In the genomic region with DNA sequence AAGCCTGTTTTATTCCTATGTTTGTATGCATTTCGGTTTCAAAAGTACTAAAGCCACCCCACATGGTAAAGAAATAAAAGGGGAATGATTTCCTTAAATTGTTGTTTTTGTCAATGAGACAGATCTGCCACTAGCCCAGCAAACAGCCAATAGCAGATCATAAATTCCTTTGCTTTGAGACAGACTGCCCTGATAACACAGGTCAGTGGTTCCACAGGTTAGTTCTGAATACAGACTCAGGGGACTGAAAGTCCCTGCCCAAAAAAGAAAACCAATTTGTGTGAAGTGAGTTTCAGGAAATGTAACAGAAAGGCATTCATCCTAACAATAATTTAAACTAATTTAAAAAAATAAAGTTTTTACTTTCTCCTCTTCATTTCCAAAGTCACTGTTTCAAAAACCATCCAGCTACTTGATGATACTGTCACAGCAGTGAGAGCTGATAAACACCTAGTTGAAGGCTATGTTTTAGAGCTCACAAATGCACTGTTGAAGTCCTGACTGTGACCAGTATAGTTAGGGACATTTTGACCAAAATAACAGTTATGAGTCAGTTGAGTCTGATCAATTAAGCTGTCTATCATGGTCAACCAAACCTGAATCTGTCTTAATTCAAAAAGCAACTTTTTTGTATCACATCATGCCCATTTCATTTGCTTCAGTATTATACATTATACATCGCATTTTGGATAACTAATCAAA, we compare ENCODE assay signal across 1 cellular context.
TF ChIP-seq lines count a peak whose summit lies in the region.

No MANE protein-coding gene starts in this region.

TF ChIP-seq in HCT116, 20 proteins besides CTCF, POLR2A, EP300 and RAD21 (continued from another document):
- no peak for TF ChIP-seq REST (IDR thresholded peaks at IDR 0.05; ENCODE audit: low read depth)
- no peak for TF ChIP-seq ZNF274 (IDR thresholded peaks at IDR 0.05; ENCODE audit: low read depth, low read length)
- no peak for TF ChIP-seq JUND (IDR thresholded peaks at IDR 0.05)
- no peak for TF ChIP-seq POLR2AphosphoS5 (IDR thresholded peaks at IDR 0.05; ENCODE audit: low read depth, low read length)
- no peak for TF ChIP-seq CBX3 (IDR thresholded peaks at IDR 0.05; ENCODE audit: low read depth)
- TF ChIP-seq FOSL1 (IDR thresholded peaks at IDR 0.05; ENCODE audit: low read depth) = no peak
